Comparison of ENCODE assay signal across 8 cellular contexts in the genomic region with DNA sequence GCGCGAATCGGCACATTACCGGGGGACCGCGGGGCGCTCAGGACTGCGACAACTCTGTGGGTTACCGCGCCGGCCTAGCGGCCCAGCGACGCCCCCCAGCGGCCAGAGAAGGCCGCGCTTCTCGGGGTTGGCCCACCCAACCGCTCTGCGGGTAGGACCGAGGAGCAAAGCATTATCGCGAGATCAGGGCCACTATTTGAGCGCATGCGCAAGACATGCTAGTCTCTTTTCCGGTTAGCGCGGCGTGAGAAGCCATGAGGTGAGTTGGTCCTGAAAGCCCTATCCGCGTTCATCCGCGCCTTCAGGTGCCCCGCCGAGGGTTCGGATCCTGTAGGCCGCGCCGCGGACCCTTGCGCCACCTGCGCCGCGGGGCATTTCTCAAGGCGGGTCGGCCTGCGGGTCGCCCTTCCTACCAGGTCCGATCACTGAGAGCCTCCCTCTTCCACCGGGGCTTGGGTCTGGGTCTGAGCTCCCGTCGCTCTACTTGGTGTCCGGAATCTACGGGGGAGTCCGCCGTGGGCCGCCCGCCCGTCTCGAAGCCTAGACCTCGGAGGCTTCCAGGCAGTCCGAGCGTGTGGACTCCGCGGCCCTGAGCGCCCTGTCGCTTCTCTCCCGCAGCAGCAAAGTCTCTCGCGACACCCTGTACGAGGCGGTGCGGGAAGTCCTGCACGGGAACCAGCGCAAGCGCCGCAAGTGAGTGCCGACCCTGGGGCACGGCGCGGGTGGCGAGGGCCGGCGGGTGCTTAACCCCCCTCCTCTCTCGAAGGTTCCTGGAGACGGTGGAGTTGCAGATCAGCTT. TPM values are rescaled to one million over a fixed set of nuclear protein-coding genes. Genes with fewer than 3 reads are reported as not detected.
A peak's percentile ranks its signal among the peaks of the same experiment; 100 is the strongest.
DNase-seq lines count a peak whose midpoint lies in the region; ATAC-seq and TF ChIP-seq lines count a peak whose summit lies in the region.

A gene (plus strand): TSS at position 221 of the 799 bp plus-strand sequence. CDS start 34 bp downstream, at position 255.

- peak; percentile 83 for TF ChIP-seq RAD21 in Ishikawa (IDR thresholded peaks at IDR 0.05; ENCODE audit: low read depth)

- H3K27me3 ChIP-seq in mucosa of stomach (ENCODE audit: control insufficient read depth, insufficient read depth, low read length): no peaks in the 10 kb centered on the region

- peaks cover 5% of the 10 kb centered on the region for H3K36me3 ChIP-seq in mucosa of stomach (ENCODE audit: control insufficient read depth, insufficient read depth, low read length)

- H3K9ac ChIP-seq in mucosa of stomach (ENCODE audit: low read length): peak within 1 kb of the TSS; percentile 95

- H3K9me3 ChIP-seq in mucosa of stomach (ENCODE audit: control insufficient read depth, low read length): no peaks in the 10 kb centered on the region

- H3K4me3 ChIP-seq in epithelial cell of proximal tubule (ENCODE audit: low read depth, low read length): peak within 1 kb of the TSS; percentile 92
- H3K4me3 ChIP-seq in mucosa of stomach (ENCODE audit: low read length): peak within 1 kb of the TSS; percentile 83

- ATAC-seq in GM21526 (IDR thresholded peaks at IDR 0.05; ENCODE audit: low FRiP score, unreplicated experiment): peak; percentile 67

- peak; percentile 93 for TF ChIP-seq CTCF in epithelial cell of proximal tubule (conservative IDR thresholded peaks at IDR 0.05; ENCODE audit: low read depth, low read length)

- DNase-seq in DMS114 treated with DMSO at 0.1 percent for 48 hours (lab: John Stamatoyannopoulos, UW; ENCODE audit: unreplicated experiment): peak; percentile 95
- DNase-seq in OCI-M2 (lab: John Stamatoyannopoulos, UW; ENCODE audit: unreplicated experiment): peak; percentile 92
- DNase-seq in activated T-cell treated with anti-CD3 and anti-CD28 coated beads for 48 hours (ENCODE audit: low read depth): peak; percentile 96
- DNase-seq in epithelial cell of proximal tubule (ENCODE audit: low read depth): peak; percentile 52
- DNase-seq in stimulated activated CD8-positive, alpha-beta memory T cell treated with anti-CD3 and anti-CD28 coated beads, Interleukin-7, amount 100 ng/mL, for 1 hour (ENCODE audit: low read depth in 2 of 2): peak; percentile 89 to 91

- TF ChIP-seq EP300 in Ishikawa (IDR thresholded peaks at IDR 0.05; ENCODE audit: borderline replicate concordance): peak; percentile 30; the same call in 1 of the 2 replicates

- peaks cover 35% of the 10 kb centered on the region for H3K4me1 ChIP-seq in mucosa of stomach (ENCODE audit: control insufficient read depth, insufficient read depth, low read length)

TF ChIP-seq in Ishikawa, 13 proteins besides CTCF, POLR2A, EP300 and RAD21:
- TF ChIP-seq EGR1 (IDR thresholded peaks at IDR 0.05) (no peak; the same call in 1 of the 2 replicates), TAF1 (IDR thresholded peaks at IDR 0.05; ENCODE audit: low read depth) (peak; percentile 99), YY1 (IDR thresholded peaks at IDR 0.05; ENCODE audit: low read depth) (peak; percentile 65; the same call in 1 of the 2 replicates), TCF12 (IDR thresholded peaks at IDR 0.05; ENCODE audit: low read depth) (peak; percentile 72; the same call in 1 of the 2 replicates), CEBPB (IDR thresholded peaks at IDR 0.05) (peak; percentile 50; the same call in 1 of the 2 replicates), NFIC (IDR thresholded peaks at IDR 0.05) (no peak; the same call in 1 of the 2 replicates), CREB1 (IDR thresholded peaks at IDR 0.05; ENCODE audit: low read depth) (no peak), FOXM1 (IDR thresholded peaks at IDR 0.05; ENCODE audit: borderline replicate concordance, low read depth) (no peak), ZBTB7A (IDR thresholded peaks at IDR 0.05; ENCODE audit: low read depth) (0 out of 2 replicates have a peak, but pooled peaks have one; percentile 58), TEAD4 (IDR thresholded peaks at IDR 0.05) (no peak)
- TF ChIP-seq, protein P1, sequence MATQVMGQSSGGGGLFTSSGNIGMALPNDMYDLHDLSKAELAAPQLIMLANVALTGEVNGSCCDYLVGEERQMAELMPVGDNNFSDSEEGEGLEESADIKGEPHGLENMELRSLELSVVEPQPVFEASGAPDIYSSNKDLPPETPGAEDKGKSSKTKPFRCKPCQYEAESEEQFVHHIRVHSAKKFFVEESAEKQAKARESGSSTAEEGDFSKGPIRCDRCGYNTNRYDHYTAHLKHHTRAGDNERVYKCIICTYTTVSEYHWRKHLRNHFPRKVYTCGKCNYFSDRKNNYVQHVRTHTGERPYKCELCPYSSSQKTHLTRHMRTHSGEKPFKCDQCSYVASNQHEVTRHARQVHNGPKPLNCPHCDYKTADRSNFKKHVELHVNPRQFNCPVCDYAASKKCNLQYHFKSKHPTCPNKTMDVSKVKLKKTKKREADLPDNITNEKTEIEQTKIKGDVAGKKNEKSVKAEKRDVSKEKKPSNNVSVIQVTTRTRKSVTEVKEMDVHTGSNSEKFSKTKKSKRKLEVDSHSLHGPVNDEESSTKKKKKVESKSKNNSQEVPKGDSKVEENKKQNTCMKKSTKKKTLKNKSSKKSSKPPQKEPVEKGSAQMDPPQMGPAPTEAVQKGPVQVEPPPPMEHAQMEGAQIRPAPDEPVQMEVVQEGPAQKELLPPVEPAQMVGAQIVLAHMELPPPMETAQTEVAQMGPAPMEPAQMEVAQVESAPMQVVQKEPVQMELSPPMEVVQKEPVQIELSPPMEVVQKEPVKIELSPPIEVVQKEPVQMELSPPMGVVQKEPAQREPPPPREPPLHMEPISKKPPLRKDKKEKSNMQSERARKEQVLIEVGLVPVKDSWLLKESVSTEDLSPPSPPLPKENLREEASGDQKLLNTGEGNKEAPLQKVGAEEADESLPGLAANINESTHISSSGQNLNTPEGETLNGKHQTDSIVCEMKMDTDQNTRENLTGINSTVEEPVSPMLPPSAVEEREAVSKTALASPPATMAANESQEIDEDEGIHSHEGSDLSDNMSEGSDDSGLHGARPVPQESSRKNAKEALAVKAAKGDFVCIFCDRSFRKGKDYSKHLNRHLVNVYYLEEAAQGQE (IDR thresholded peaks at IDR 0.05; ENCODE audit: low read depth): peak; percentile 43; the same call in 1 of the 2 replicates
- TF ChIP-seq, protein P2, sequence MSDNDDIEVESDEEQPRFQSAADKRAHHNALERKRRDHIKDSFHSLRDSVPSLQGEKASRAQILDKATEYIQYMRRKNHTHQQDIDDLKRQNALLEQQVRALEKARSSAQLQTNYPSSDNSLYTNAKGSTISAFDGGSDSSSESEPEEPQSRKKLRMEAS (IDR thresholded peaks at IDR 0.05): peak; percentile 97
- TF ChIP-seq, protein P3, sequence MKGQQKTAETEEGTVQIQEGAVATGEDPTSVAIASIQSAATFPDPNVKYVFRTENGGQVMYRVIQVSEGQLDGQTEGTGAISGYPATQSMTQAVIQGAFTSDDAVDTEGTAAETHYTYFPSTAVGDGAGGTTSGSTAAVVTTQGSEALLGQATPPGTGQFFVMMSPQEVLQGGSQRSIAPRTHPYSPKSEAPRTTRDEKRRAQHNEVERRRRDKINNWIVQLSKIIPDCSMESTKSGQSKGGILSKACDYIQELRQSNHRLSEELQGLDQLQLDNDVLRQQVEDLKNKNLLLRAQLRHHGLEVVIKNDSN (IDR thresholded peaks at IDR 0.05): no peak

RNA-seq across cellular contexts. Expression of the gene that starts here (rescaled TPM):
- total RNA-seq in epithelial cell of proximal tubule: 1,618 and 1,772 TPM in 2 replicates

Comparison
In these comparisons a context has a peak if more than half of its experiments do, and no peak if none do; other contexts are left out.
1. Peak in every context shown above with its lines: DNase-seq, ATAC-seq and H3K4me3 ChIP-seq.